1 cellular context compared by ENCODE assay signal in the genomic region with DNA sequence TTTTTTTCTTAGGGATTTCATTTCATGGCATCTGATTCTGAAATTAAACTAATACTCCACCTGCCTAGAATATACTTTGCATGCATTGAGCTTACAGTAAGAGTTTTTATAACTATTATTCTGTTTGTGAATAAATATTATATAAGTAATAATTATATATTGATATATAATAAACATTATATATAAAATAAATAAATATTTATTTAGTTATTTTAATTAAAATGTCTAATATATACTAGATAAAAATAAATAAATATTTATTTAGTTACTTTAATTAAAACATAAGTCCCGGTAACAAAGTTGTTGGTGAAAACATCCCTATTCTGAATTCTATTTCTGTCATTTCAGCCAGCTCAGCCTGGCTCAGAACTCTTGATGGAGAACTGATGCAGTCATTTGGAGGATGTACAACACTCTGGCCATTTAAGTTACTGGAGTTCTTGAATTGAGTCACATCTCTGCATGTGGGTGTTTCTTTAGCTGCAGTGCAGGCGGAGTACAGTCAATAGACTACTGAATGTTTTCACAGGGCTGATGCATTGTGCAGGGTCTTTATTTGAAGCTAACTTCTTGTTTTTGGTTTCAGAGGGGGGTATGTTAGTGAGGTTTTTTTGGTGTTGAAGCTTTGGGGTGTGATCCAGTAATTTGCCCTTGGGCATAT.
TF ChIP-seq lines count a peak whose summit lies in the region.

No MANE protein-coding gene starts in this region.

TF ChIP-seq in GM12878, 131 proteins besides CTCF, POLR2A, EP300 and RAD21 (continued from another document and continues in another):
- TF ChIP-seq, protein P1, sequence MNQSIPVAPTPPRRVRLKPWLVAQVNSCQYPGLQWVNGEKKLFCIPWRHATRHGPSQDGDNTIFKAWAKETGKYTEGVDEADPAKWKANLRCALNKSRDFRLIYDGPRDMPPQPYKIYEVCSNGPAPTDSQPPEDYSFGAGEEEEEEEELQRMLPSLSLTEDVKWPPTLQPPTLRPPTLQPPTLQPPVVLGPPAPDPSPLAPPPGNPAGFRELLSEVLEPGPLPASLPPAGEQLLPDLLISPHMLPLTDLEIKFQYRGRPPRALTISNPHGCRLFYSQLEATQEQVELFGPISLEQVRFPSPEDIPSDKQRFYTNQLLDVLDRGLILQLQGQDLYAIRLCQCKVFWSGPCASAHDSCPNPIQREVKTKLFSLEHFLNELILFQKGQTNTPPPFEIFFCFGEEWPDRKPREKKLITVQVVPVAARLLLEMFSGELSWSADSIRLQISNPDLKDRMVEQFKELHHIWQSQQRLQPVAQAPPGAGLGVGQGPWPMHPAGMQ (IDR thresholded peaks at IDR 0.05; ENCODE audit: borderline replicate concordance), result no peak
- TF ChIP-seq, protein P2, sequence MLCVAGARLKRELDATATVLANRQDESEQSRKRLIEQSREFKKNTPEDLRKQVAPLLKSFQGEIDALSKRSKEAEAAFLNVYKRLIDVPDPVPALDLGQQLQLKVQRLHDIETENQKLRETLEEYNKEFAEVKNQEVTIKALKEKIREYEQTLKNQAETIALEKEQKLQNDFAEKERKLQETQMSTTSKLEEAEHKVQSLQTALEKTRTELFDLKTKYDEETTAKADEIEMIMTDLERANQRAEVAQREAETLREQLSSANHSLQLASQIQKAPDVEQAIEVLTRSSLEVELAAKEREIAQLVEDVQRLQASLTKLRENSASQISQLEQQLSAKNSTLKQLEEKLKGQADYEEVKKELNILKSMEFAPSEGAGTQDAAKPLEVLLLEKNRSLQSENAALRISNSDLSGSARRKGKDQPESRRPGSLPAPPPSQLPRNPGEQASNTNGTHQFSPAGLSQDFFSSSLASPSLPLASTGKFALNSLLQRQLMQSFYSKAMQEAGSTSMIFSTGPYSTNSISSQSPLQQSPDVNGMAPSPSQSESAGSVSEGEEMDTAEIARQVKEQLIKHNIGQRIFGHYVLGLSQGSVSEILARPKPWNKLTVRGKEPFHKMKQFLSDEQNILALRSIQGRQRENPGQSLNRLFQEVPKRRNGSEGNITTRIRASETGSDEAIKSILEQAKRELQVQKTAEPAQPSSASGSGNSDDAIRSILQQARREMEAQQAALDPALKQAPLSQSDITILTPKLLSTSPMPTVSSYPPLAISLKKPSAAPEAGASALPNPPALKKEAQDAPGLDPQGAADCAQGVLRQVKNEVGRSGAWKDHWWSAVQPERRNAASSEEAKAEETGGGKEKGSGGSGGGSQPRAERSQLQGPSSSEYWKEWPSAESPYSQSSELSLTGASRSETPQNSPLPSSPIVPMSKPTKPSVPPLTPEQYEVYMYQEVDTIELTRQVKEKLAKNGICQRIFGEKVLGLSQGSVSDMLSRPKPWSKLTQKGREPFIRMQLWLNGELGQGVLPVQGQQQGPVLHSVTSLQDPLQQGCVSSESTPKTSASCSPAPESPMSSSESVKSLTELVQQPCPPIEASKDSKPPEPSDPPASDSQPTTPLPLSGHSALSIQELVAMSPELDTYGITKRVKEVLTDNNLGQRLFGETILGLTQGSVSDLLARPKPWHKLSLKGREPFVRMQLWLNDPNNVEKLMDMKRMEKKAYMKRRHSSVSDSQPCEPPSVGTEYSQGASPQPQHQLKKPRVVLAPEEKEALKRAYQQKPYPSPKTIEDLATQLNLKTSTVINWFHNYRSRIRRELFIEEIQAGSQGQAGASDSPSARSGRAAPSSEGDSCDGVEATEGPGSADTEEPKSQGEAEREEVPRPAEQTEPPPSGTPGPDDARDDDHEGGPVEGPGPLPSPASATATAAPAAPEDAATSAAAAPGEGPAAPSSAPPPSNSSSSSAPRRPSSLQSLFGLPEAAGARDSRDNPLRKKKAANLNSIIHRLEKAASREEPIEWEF (IDR thresholded peaks at IDR 0.05; ENCODE audit: insufficient replicate concordance, low read depth, low read length), result no peak
- TF ChIP-seq, protein P3, sequence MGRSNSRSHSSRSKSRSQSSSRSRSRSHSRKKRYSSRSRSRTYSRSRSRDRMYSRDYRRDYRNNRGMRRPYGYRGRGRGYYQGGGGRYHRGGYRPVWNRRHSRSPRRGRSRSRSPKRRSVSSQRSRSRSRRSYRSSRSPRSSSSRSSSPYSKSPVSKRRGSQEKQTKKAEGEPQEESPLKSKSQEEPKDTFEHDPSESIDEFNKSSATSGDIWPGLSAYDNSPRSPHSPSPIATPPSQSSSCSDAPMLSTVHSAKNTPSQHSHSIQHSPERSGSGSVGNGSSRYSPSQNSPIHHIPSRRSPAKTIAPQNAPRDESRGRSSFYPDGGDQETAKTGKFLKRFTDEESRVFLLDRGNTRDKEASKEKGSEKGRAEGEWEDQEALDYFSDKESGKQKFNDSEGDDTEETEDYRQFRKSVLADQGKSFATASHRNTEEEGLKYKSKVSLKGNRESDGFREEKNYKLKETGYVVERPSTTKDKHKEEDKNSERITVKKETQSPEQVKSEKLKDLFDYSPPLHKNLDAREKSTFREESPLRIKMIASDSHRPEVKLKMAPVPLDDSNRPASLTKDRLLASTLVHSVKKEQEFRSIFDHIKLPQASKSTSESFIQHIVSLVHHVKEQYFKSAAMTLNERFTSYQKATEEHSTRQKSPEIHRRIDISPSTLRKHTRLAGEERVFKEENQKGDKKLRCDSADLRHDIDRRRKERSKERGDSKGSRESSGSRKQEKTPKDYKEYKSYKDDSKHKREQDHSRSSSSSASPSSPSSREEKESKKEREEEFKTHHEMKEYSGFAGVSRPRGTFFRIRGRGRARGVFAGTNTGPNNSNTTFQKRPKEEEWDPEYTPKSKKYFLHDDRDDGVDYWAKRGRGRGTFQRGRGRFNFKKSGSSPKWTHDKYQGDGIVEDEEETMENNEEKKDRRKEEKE (IDR thresholded peaks at IDR 0.05), result no peak
- TF ChIP-seq, protein P4, sequence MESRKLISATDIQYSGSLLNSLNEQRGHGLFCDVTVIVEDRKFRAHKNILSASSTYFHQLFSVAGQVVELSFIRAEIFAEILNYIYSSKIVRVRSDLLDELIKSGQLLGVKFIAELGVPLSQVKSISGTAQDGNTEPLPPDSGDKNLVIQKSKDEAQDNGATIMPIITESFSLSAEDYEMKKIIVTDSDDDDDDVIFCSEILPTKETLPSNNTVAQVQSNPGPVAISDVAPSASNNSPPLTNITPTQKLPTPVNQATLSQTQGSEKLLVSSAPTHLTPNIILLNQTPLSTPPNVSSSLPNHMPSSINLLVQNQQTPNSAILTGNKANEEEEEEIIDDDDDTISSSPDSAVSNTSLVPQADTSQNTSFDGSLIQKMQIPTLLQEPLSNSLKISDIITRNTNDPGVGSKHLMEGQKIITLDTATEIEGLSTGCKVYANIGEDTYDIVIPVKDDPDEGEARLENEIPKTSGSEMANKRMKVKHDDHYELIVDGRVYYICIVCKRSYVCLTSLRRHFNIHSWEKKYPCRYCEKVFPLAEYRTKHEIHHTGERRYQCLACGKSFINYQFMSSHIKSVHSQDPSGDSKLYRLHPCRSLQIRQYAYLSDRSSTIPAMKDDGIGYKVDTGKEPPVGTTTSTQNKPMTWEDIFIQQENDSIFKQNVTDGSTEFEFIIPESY (IDR thresholded peaks at IDR 0.05), result no peak
- TF ChIP-seq, protein P5, sequence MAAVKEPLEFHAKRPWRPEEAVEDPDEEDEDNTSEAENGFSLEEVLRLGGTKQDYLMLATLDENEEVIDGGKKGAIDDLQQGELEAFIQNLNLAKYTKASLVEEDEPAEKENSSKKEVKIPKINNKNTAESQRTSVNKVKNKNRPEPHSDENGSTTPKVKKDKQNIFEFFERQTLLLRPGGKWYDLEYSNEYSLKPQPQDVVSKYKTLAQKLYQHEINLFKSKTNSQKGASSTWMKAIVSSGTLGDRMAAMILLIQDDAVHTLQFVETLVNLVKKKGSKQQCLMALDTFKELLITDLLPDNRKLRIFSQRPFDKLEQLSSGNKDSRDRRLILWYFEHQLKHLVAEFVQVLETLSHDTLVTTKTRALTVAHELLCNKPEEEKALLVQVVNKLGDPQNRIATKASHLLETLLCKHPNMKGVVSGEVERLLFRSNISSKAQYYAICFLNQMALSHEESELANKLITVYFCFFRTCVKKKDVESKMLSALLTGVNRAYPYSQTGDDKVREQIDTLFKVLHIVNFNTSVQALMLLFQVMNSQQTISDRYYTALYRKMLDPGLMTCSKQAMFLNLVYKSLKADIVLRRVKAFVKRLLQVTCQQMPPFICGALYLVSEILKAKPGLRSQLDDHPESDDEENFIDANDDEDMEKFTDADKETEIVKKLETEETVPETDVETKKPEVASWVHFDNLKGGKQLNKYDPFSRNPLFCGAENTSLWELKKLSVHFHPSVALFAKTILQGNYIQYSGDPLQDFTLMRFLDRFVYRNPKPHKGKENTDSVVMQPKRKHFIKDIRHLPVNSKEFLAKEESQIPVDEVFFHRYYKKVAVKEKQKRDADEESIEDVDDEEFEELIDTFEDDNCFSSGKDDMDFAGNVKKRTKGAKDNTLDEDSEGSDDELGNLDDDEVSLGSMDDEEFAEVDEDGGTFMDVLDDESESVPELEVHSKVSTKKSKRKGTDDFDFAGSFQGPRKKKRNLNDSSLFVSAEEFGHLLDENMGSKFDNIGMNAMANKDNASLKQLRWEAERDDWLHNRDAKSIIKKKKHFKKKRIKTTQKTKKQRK (IDR thresholded peaks at IDR 0.05; ENCODE audit: low read depth, low read length), result no peak
- no peak for TF ChIP-seq FOS (IDR thresholded peaks at IDR 0.05; ENCODE audit: borderline replicate concordance, extremely low read depth, insufficient read length)
- TF ChIP-seq, protein P6, sequence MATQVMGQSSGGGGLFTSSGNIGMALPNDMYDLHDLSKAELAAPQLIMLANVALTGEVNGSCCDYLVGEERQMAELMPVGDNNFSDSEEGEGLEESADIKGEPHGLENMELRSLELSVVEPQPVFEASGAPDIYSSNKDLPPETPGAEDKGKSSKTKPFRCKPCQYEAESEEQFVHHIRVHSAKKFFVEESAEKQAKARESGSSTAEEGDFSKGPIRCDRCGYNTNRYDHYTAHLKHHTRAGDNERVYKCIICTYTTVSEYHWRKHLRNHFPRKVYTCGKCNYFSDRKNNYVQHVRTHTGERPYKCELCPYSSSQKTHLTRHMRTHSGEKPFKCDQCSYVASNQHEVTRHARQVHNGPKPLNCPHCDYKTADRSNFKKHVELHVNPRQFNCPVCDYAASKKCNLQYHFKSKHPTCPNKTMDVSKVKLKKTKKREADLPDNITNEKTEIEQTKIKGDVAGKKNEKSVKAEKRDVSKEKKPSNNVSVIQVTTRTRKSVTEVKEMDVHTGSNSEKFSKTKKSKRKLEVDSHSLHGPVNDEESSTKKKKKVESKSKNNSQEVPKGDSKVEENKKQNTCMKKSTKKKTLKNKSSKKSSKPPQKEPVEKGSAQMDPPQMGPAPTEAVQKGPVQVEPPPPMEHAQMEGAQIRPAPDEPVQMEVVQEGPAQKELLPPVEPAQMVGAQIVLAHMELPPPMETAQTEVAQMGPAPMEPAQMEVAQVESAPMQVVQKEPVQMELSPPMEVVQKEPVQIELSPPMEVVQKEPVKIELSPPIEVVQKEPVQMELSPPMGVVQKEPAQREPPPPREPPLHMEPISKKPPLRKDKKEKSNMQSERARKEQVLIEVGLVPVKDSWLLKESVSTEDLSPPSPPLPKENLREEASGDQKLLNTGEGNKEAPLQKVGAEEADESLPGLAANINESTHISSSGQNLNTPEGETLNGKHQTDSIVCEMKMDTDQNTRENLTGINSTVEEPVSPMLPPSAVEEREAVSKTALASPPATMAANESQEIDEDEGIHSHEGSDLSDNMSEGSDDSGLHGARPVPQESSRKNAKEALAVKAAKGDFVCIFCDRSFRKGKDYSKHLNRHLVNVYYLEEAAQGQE (IDR thresholded peaks at IDR 0.05; ENCODE audit: low read depth, low read length), result no peak
- no peak for TF ChIP-seq SMAD5 (IDR thresholded peaks at IDR 0.05; ENCODE audit: low read depth)
- TF ChIP-seq SMC3 (IDR thresholded peaks at IDR 0.05; ENCODE audit: borderline replicate concordance, low read length), result no peak
- TF ChIP-seq EGR1 (IDR thresholded peaks at IDR 0.05; ENCODE audit: borderline replicate concordance in 1 of 2, low read depth in 2 of 2, low read length in 2 of 2), result peak in 1 of 2 experiments; percentile 22; a peak in 1 of 3 replicates
- no peak for TF ChIP-seq MXI1 (IDR thresholded peaks at IDR 0.05; ENCODE audit: low read depth, low read length)
- peak; percentile 69; the same call in 1 of the 2 replicates for TF ChIP-seq FOXM1 (IDR thresholded peaks at IDR 0.05; ENCODE audit: low read depth, low read length)
- no peak; the same call in 2 of the 3 replicates for TF ChIP-seq POU2F2 (IDR thresholded peaks at IDR 0.05; ENCODE audit: borderline replicate concordance, low read depth, low read length)
- TF ChIP-seq SUZ12 (IDR thresholded peaks at IDR 0.05; ENCODE audit: unreplicated experiment), result no peak
- TF ChIP-seq MTA2 (IDR thresholded peaks at IDR 0.05; ENCODE audit: low read depth), result peak; percentile 71
- TF ChIP-seq RBBP5 (conservative IDR thresholded peaks at IDR 0.05), result no peak
- no peak for TF ChIP-seq CBFB (IDR thresholded peaks at IDR 0.05; ENCODE audit: low read depth)
- TF ChIP-seq ASH2L (IDR thresholded peaks at IDR 0.05; ENCODE audit: borderline replicate concordance, low read depth), result no peak
- peak; percentile 49; the same call in 1 of the 2 replicates for TF ChIP-seq ATF7 (IDR thresholded peaks at IDR 0.05; ENCODE audit: low read depth)
- TF ChIP-seq TCF12 (IDR thresholded peaks at IDR 0.05; ENCODE audit: low read depth, low read length), result no peak
- TF ChIP-seq ZBED1 (IDR thresholded peaks at IDR 0.05; ENCODE audit: borderline replicate concordance), result peak; percentile 63; the same call in 1 of the 2 replicates
- TF ChIP-seq, protein P7, sequence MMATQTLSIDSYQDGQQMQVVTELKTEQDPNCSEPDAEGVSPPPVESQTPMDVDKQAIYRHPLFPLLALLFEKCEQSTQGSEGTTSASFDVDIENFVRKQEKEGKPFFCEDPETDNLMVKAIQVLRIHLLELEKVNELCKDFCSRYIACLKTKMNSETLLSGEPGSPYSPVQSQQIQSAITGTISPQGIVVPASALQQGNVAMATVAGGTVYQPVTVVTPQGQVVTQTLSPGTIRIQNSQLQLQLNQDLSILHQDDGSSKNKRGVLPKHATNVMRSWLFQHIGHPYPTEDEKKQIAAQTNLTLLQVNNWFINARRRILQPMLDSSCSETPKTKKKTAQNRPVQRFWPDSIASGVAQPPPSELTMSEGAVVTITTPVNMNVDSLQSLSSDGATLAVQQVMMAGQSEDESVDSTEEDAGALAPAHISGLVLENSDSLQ (IDR thresholded peaks at IDR 0.05), result no peak
- no peak for TF ChIP-seq TAF1 (IDR thresholded peaks at IDR 0.05; ENCODE audit: borderline replicate concordance, low read depth, low read length)
- no peak for TF ChIP-seq CHD4 (IDR thresholded peaks at IDR 0.05)
- TF ChIP-seq GABPA (IDR thresholded peaks at IDR 0.05; ENCODE audit: low read depth), result no peak
- TF ChIP-seq SMAD1 (IDR thresholded peaks at IDR 0.05; ENCODE audit: low read depth, partially characterized antibody), result no peak
- no peak for TF ChIP-seq MYB (IDR thresholded peaks at IDR 0.05; ENCODE audit: borderline replicate concordance, low read depth, low read length)
- no peak for TF ChIP-seq STAT1 (conservative IDR thresholded peaks at IDR 0.05)
- no peak for TF ChIP-seq MYC (IDR thresholded peaks at IDR 0.05; ENCODE audit: insufficient read depth, insufficient read length, insufficient replicate concordance, low read length, severe bottlenecking)
- peak; percentile 75; the same call in 1 of the 2 replicates for TF ChIP-seq JUND (IDR thresholded peaks at IDR 0.05; ENCODE audit: low read depth, low read length)
- TF ChIP-seq, protein P8, sequence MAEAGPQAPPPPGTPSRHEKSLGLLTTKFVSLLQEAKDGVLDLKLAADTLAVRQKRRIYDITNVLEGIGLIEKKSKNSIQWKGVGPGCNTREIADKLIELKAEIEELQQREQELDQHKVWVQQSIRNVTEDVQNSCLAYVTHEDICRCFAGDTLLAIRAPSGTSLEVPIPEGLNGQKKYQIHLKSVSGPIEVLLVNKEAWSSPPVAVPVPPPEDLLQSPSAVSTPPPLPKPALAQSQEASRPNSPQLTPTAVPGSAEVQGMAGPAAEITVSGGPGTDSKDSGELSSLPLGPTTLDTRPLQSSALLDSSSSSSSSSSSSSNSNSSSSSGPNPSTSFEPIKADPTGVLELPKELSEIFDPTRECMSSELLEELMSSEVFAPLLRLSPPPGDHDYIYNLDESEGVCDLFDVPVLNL (IDR thresholded peaks at IDR 0.05; ENCODE audit: low read depth, low read length), result no peak
